ENCODE assay signal across 18 cellular contexts in the genomic region with DNA sequence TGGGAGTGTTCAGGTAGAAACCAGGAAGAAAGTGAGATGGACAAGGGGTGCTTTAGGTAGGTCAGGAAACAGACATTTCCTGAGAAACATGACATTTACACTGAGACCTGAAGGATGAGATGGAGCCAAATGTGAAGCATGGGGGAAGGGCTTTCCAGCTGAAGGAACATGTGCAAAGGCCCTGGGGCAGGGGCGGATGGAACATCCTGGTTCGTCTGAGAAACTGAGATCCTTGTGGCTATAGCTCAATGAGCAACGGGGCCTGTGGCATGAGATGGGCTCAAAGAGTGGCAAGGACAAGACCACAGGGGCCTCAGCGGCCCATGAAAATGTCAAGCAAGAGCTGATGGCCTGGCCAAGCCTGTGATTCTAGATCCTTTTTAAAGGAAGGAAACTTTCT.
DNase-seq lines count a peak whose midpoint lies in the region; ATAC-seq, FAIRE-seq and TF ChIP-seq lines count a peak whose summit lies in the region.
"Had no signal": no experiment of that assay in that cellular context is flagged by ENCODE, and none has a peak within 500 bp of the region (broad histone marks: within the 10 kb centered on the region; RNA-seq: fewer than 3 reads in every experiment).

No MANE protein-coding gene starts in this region.

- H3K9ac ChIP-seq in K562 (ENCODE audit: insufficient read depth in 1 of 2, low read depth in 2 of 2, low read length in 2 of 2) = no peak overlapping the region
- H3K9ac ChIP-seq: GM23248 had no signal

- no peak overlapping the region for H3K4me3 Mint-ChIP-seq in WTC11
- H3K4me3 Mint-ChIP-seq: CD4-positive, alpha-beta memory T cell; HFFc6 had no signal

- POLR2A ChIA-PET in K562 (lab: Yijun Ruan, JAX) (interaction anchor here (0.6 kb wide), 1 partner anchor 12 kb away, joined by 3 read pairs; no protein-coding TSS in a partner anchor), WTC11 (lab: Charles Lee) (no interaction called here)

- H4K20me1 ChIP-seq in K562 (replicated peaks; ENCODE audit: control insufficient read depth, insufficient read depth, low read length) = peaks cover 4% of the 10 kb centered on the region

- H3K4me1 ChIP-seq in K562 (replicated peaks in 1 of 2; ENCODE audit: control insufficient read depth in 2 of 2, insufficient read depth in 2 of 2, low read length in 2 of 2) = no peaks in the 10 kb centered on the region; a peak in 1 of 5 replicates
- no peaks in the 10 kb centered on the region for H3K4me1 ChIP-seq in prostate gland (replicated peaks)

- no TSS peak for BruUV-seq in K562 (replicated peaks; lab: Mats Ljungman, UMichigan)

- no peak for TF ChIP-seq CTCF in K562 (IDR thresholded peaks at IDR 0.05 in 2 of 3, conservative IDR thresholded peaks at IDR 0.05 in 1 of 3; ENCODE audit: insufficient read depth in 2 of 3, low read depth in 1 of 3, low read length in 3 of 3)
- TF ChIP-seq CTCF in WTC11 (IDR thresholded peaks at IDR 0.05) = no peak
- no peak for TF ChIP-seq CTCF in prostate gland (IDR thresholded peaks at IDR 0.05)

- FAIRE-seq in K562 (lab: Jason Lieb, UNC) = no peak
- FAIRE-seq: GM12892, GM19239 had no signal

- 0% methylated on average over 4 of the region's 4 CpGs for WGBS in K562 (ENCODE audit: insufficient coverage, low coverage, missing lambda C conversion rate)
- WGBS in prostate gland = 88% methylated on average over 4 of the region's 4 CpGs

- no peak overlapping the region for H3K4me2 ChIP-seq in K562 (ENCODE audit: insufficient read depth, low read length)

- TF ChIP-seq POLR2A in K562 (conservative IDR thresholded peaks at IDR 0.05) (no peak), prostate gland (IDR thresholded peaks at IDR 0.05) (no peak)

- H3K4me1 Mint-ChIP-seq in WTC11 = peaks cover 51% of the 10 kb centered on the region
- H3K4me1 Mint-ChIP-seq: CD4-positive, alpha-beta memory T cell had no signal

- H3K36me3 ChIP-seq in K562 (ENCODE audit: control insufficient read depth, insufficient read depth, low read length) (no peaks in the 10 kb centered on the region), prostate gland (no peaks in the 10 kb centered on the region)

- H2AFZ ChIP-seq in K562 (ENCODE audit: low read depth, low read length) = no peak overlapping the region
- H2AFZ ChIP-seq: GM23248 had no signal

- no peaks in the 10 kb centered on the region for H3K9me1 ChIP-seq in K562 (ENCODE audit: control insufficient read depth, insufficient read depth, low read length)

- CTCF ChIA-PET in K562 (lab: Yijun Ruan, JAX; ENCODE audit: low intra/inter-chr PET ratio) = no interaction called here
- CTCF ChIA-PET in WTC11 (lab: Charles Lee) = no interaction called here

- H3K4me3 ChIP-seq in K562 (no peak overlapping the region), prostate gland (no peak overlapping the region)
- H3K4me3 ChIP-seq: GM23248 had no signal

- TF ChIP-seq EP300 in K562 (IDR thresholded peaks at IDR 0.05; ENCODE audit: low read length) = no peak

- in situ Hi-C loops in K562 (cut with MboI) = no loop called here

- intact Hi-C loops in K562 (cut with micrococcal nuclease) = no loop called here
- intact Hi-C loops in prostate gland (cut with DNase I) = no loop called here

- no peaks in the 10 kb centered on the region for H3K9me3 Mint-ChIP-seq in WTC11
- H3K9me3 Mint-ChIP-seq: HFFc6 had no signal

- H3K9me3 ChIP-seq in K562 (replicated peaks; ENCODE audit: control insufficient read depth, insufficient read depth, low read depth, low read length) (no peaks in the 10 kb centered on the region), prostate gland (no peaks in the 10 kb centered on the region)

- peaks cover 7% of the 10 kb centered on the region for H3K27me3 Mint-ChIP-seq in WTC11 (ENCODE audit: low read depth)

- H3K27ac ChIP-seq in K562 (ENCODE audit: extremely low read depth, low read depth, low read length) (no peak overlapping the region), cingulate gyrus (ENCODE audit: low read depth, low read length) (peak overlapping the region; percentile 96), layer of hippocampus (ENCODE audit: low read depth, low read length) (peak overlapping the region; percentile 84), temporal lobe (ENCODE audit: low read depth, low read length) (peak overlapping the region; percentile 91), prostate gland (no peak overlapping the region)
- H3K27ac ChIP-seq: GM23248 had no signal

- DNase-seq in K562 (ENCODE audit: extremely low read depth in 1 of 4, low spot score in 3 of 4) (no peak), WTC11 (ENCODE audit: low spot score) (no peak), prostate gland (ENCODE audit: low spot score) (no peak), NCI-H446 treated with DMSO at 0.1 percent for 48 hours (lab: John Stamatoyannopoulos, UW) (no peak), OCI-M2 (lab: John Stamatoyannopoulos, UW; ENCODE audit: unreplicated experiment) (no peak)
- DNase-seq: Calu3; CD4-positive, alpha-beta memory T cell; DMS53; GF-D8; GM23248; H9; HFFc6 had no signal

- H3K27me3 ChIP-seq in K562 (ENCODE audit: control insufficient read depth in 2 of 2, insufficient read depth in 2 of 2, low read length in 2 of 2) (peaks cover 32 to 83% of the 10 kb centered on the region in 2 experiments), layer of hippocampus (ENCODE audit: control insufficient read depth, insufficient read depth, low read length) (no peaks in the 10 kb centered on the region), prostate gland (replicated peaks; ENCODE audit: insufficient read depth) (peaks cover 4% of the 10 kb centered on the region)

- H3K79me2 ChIP-seq in K562 (ENCODE audit: control insufficient read depth, insufficient read depth, low read length) = no peaks in the 10 kb centered on the region

- no peak for TF ChIP-seq RAD21 in K562 (CRISPR knock-in tag; conservative IDR thresholded peaks at IDR 0.05 in 1 of 2, IDR thresholded peaks at IDR 0.05 in 1 of 2)

- H3K27ac Mint-ChIP-seq in WTC11 = no peak overlapping the region
- H3K27ac Mint-ChIP-seq: CD4-positive, alpha-beta memory T cell; H9; HFFc6 had no signal

- no peak for ATAC-seq in K562
- no peak for ATAC-seq in WTC11
- ATAC-seq: HCT116 had no signal

- H3K36me3 Mint-ChIP-seq in WTC11 = no peaks in the 10 kb centered on the region
- H3K36me3 Mint-ChIP-seq: CD4-positive, alpha-beta memory T cell had no signal

TF ChIP-seq in K562, 482 proteins besides CTCF, POLR2A, EP300 and RAD21:
- TF ChIP-seq GATAD2B (IDR thresholded peaks at IDR 0.05; ENCODE audit: borderline replicate concordance) (no peak), RBM25 (IDR thresholded peaks at IDR 0.05; ENCODE audit: low read depth, low read length, severe bottlenecking) (peak; percentile 79)

TF ChIP-seq in WTC11, 78 proteins besides CTCF, POLR2A, EP300 and RAD21:
- TF ChIP-seq NFATC4 (CRISPR knock-in tag; IDR thresholded peaks at IDR 0.05) (no peak), OVOL2 (CRISPR knock-in tag; IDR thresholded peaks at IDR 0.05; ENCODE audit: borderline replicate concordance) (no peak), MXD4 (CRISPR knock-in tag; IDR thresholded peaks at IDR 0.05; ENCODE audit: borderline replicate concordance) (no peak), TEAD1 (CRISPR knock-in tag; IDR thresholded peaks at IDR 0.05) (no peak), GRHL2 (CRISPR knock-in tag; IDR thresholded peaks at IDR 0.05; ENCODE audit: insufficient replicate concordance, severe bottlenecking) (no peak), ATF1 (CRISPR knock-in tag; IDR thresholded peaks at IDR 0.05) (no peak), TEAD4 (CRISPR knock-in tag; IDR thresholded peaks at IDR 0.05) (no peak), SOX15 (CRISPR knock-in tag; IDR thresholded peaks at IDR 0.05) (no peak)
- TF ChIP-seq, protein P1, sequence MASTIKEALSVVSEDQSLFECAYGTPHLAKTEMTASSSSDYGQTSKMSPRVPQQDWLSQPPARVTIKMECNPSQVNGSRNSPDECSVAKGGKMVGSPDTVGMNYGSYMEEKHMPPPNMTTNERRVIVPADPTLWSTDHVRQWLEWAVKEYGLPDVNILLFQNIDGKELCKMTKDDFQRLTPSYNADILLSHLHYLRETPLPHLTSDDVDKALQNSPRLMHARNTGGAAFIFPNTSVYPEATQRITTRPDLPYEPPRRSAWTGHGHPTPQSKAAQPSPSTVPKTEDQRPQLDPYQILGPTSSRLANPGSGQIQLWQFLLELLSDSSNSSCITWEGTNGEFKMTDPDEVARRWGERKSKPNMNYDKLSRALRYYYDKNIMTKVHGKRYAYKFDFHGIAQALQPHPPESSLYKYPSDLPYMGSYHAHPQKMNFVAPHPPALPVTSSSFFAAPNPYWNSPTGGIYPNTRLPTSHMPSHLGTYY (CRISPR knock-in tag; IDR thresholded peaks at IDR 0.05) = no peak
- TF ChIP-seq, protein P2, sequence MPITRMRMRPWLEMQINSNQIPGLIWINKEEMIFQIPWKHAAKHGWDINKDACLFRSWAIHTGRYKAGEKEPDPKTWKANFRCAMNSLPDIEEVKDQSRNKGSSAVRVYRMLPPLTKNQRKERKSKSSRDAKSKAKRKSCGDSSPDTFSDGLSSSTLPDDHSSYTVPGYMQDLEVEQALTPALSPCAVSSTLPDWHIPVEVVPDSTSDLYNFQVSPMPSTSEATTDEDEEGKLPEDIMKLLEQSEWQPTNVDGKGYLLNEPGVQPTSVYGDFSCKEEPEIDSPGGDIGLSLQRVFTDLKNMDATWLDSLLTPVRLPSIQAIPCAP (CRISPR knock-in tag; IDR thresholded peaks at IDR 0.05) = no peak

Comparison
In these comparisons a context has a peak if more than half of its experiments do, and no peak if none do; other contexts are left out.
1. H3K27ac ChIP-seq: peak in cingulate gyrus (single experiment), layer of hippocampus (single experiment) and temporal lobe (single experiment); none in K562 (single experiment) and prostate gland (0 of 2).